In the genomic region with DNA sequence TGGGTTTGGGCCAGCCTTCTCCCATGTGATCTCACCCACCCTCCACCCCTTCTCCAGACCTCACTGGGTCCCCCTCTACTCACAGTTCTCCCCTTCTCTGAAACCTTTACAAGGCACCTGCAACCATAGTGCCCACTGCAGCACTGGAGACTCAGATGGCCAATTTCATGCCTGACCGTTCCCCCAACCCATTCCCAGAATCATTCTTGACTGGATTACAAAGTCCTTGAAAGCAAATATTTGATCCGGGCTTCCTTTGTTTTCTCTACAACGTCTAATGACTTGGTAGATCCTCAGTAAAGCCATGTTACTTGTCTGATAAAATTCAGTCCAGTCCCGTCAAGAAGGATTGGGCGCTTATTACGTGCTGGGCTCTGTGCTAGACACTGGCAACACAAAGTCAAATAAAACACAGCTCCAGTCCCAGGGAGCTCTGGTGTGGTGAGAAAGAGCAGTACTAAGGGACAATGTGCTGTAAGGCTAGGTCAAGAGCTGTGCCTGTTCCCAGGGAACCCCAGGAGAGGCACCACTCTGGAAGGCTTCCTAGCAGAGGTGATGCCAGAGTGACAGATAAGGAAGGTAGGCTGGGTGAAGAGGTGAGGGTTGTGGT, we compare ENCODE assay signal across 2 cellular contexts.
TF ChIP-seq lines count a peak whose summit lies in the region.

No MANE protein-coding gene starts in this region.

TF ChIP-seq in A549, 52 proteins besides CTCF, POLR2A, EP300 and RAD21:
- TF ChIP-seq TFCP2L1 (CRISPR knock-in tag; IDR thresholded peaks at IDR 0.05) (no peak), MAFK (IDR thresholded peaks at IDR 0.05; ENCODE audit: partially characterized antibody) (no peak), SMC3 (IDR thresholded peaks at IDR 0.05) (no peak), ZFP36 (IDR thresholded peaks at IDR 0.05; ENCODE audit: borderline replicate concordance, partially characterized antibody) (no peak), NPAS2 (CRISPR knock-in tag; IDR thresholded peaks at IDR 0.05; ENCODE audit: borderline replicate concordance) (no peak)

TF ChIP-seq in IMR-90, 13 proteins besides CTCF, POLR2A, EP300 and RAD21:
- TF ChIP-seq BHLHE40 (IDR thresholded peaks at IDR 0.05; ENCODE audit: low read depth, low read length), result no peak
- TF ChIP-seq, protein P1, sequence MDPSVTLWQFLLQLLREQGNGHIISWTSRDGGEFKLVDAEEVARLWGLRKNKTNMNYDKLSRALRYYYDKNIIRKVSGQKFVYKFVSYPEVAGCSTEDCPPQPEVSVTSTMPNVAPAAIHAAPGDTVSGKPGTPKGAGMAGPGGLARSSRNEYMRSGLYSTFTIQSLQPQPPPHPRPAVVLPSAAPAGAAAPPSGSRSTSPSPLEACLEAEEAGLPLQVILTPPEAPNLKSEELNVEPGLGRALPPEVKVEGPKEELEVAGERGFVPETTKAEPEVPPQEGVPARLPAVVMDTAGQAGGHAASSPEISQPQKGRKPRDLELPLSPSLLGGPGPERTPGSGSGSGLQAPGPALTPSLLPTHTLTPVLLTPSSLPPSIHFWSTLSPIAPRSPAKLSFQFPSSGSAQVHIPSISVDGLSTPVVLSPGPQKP (IDR thresholded peaks at IDR 0.05; ENCODE audit: borderline replicate concordance, low read depth, low read length), result no peak
- TF ChIP-seq RCOR1 (IDR thresholded peaks at IDR 0.05; ENCODE audit: insufficient replicate concordance, low read length), result no peak
- no peak for TF ChIP-seq NFE2L2 (IDR thresholded peaks at IDR 0.05; ENCODE audit: low read depth, low read length)
- TF ChIP-seq SMC3 (IDR thresholded peaks at IDR 0.05; ENCODE audit: low read depth, low read length), result no peak
- TF ChIP-seq MAFK (IDR thresholded peaks at IDR 0.05; ENCODE audit: low read depth, low read length), result no peak
- no peak for TF ChIP-seq FOS (IDR thresholded peaks at IDR 0.05; ENCODE audit: low read depth, low read length)
- TF ChIP-seq CHD1 (IDR thresholded peaks at IDR 0.05; ENCODE audit: low read depth, low read length), result no peak
- no peak for TF ChIP-seq RFX5 (IDR thresholded peaks at IDR 0.05; ENCODE audit: low read depth, low read length)
